In genomic region chr16:4936991-4937781, GRCh38 we compare ENCODE assay signal across 8 cellular contexts. TPM values are rescaled to one million over a fixed set of nuclear protein-coding genes. Genes with fewer than 3 reads are reported as not detected.
DNase-seq lines count a peak whose midpoint lies in the region; ATAC-seq and TF ChIP-seq lines count a peak whose summit lies in the region.

Gene PPL (minus strand): TSS chr16:4937148. CDS start chr16:4937045, 103 bp downstream.

- CTCF ChIA-PET in CD8-positive, alpha-beta T cell (lab: Charles Lee), result no interaction called here
- CTCF ChIA-PET in activated CD8-positive, alpha-beta T cell treated with anti-CD3 and anti-CD28 coated beads, Interleukin-2, amount 10 ng/mL, durations not matched to agents 7 days and 5 days (lab: Charles Lee), result no interaction called here

- TF ChIP-seq CTCF in CD8-positive, alpha-beta T cell (IDR thresholded peaks at IDR 0.05), result no peak
- no peak for TF ChIP-seq CTCF in heart left ventricle (IDR thresholded peaks at IDR 0.05)

- POLR2A ChIA-PET in CD8-positive, alpha-beta T cell (lab: Charles Lee), result no interaction called here
- POLR2A ChIA-PET in activated CD8-positive, alpha-beta T cell treated with anti-CD3 and anti-CD28 coated beads, Interleukin-2, amount 10 ng/mL, durations not matched to agents 7 days and 5 days (lab: Charles Lee), result no interaction called here

- DNase-seq in CD8-positive, alpha-beta T cell, result no peak
- DNase-seq in activated CD8-positive, alpha-beta T cell treated with anti-CD3 and anti-CD28 coated beads, Interleukin-2, amount 10 ng/mL, durations not matched to agents 7 days and 5 days, result no peak
- DNase-seq in heart left ventricle, result peak; percentile 61 to 82 (median 69)
- no peak for DNase-seq in posterior vena cava (ENCODE audit: low spot score)
- DNase-seq in HK-2 (ENCODE audit: unreplicated experiment), result no peak
- no peak for DNase-seq in stimulated activated CD4-positive, alpha-beta T cell treated with anti-CD3 and anti-CD28 coated beads, Interleukin-4, amount 100 ng/mL, for 1 hour
- no peak for DNase-seq in MG63

- H3K27ac ChIP-seq in CD8-positive, alpha-beta T cell (ENCODE audit: low read depth, low read length), result no peak within 1 kb of the TSS
- peak within 1 kb of the TSS; percentile 68 for H3K27ac ChIP-seq in HUES48 (ENCODE audit: low read depth, low read length)
- H3K27ac ChIP-seq in heart left ventricle, result peak within 1 kb of the TSS in 4 of 12 donors; percentile 24 to 61 (median 48)

- peaks cover 4% of the 10 kb centered on the region for H3K4me1 ChIP-seq in CD8-positive, alpha-beta T cell (ENCODE audit: insufficient read depth, low read length)
- H3K4me1 ChIP-seq in HUES48 (ENCODE audit: control insufficient read depth, insufficient read depth, low read length) (peaks cover 17% of the 10 kb centered on the region), heart left ventricle (peaks cover 0 to 29% (median 13%) of the 10 kb centered on the region in 12 donors)

- H3K36me3 ChIP-seq in CD8-positive, alpha-beta T cell (ENCODE audit: insufficient read depth, low read length), result no peaks in the 10 kb centered on the region
- H3K36me3 ChIP-seq in HUES48 (ENCODE audit: control insufficient read depth, insufficient read depth, low read length), result no peaks in the 10 kb centered on the region
- H3K36me3 ChIP-seq in heart left ventricle, result no peaks in the 10 kb centered on the region
- H3K36me3 ChIP-seq in MG63, result no peaks in the 10 kb centered on the region

- peaks cover 35% of the 10 kb centered on the region for H3K27me3 Mint-ChIP-seq in CD8-positive, alpha-beta T cell (ENCODE audit: low read depth)
- H3K27me3 Mint-ChIP-seq in activated CD8-positive, alpha-beta T cell treated with anti-CD3 and anti-CD28 coated beads, Interleukin-2, amount 10 ng/mL, durations not matched to agents 7 days and 5 days (ENCODE audit: low read depth), result peaks cover 25% of the 10 kb centered on the region

- peak within 1 kb of the TSS; percentile 58 for H3K4me3 Mint-ChIP-seq in CD8-positive, alpha-beta T cell
- peak within 1 kb of the TSS; percentile 52 for H3K4me3 Mint-ChIP-seq in activated CD8-positive, alpha-beta T cell treated with anti-CD3 and anti-CD28 coated beads, Interleukin-2, amount 10 ng/mL, durations not matched to agents 7 days and 5 days

- H3K9ac ChIP-seq in HUES48 (ENCODE audit: low read depth, low read length), result no peak within 1 kb of the TSS

- no peaks in the 10 kb centered on the region for H3K27me3 ChIP-seq in CD8-positive, alpha-beta T cell (ENCODE audit: insufficient read depth, low read length)
- H3K27me3 ChIP-seq in HUES48 (ENCODE audit: control insufficient read depth, insufficient read depth, low read length) (no peaks in the 10 kb centered on the region), heart left ventricle (peaks cover 0 to 40% (median 5%) of the 10 kb centered on the region in 9 donors), MG63 (no peaks in the 10 kb centered on the region)

- H3K9me3 ChIP-seq in CD8-positive, alpha-beta T cell (ENCODE audit: low read length), result no peaks in the 10 kb centered on the region
- H3K9me3 ChIP-seq in HUES48 (ENCODE audit: control insufficient read depth, insufficient read depth, low read length) (no peaks in the 10 kb centered on the region), heart left ventricle (no peaks in the 10 kb centered on the region), MG63 (no peaks in the 10 kb centered on the region)

- H3K36me3 Mint-ChIP-seq in CD8-positive, alpha-beta T cell, result no peaks in the 10 kb centered on the region
- H3K36me3 Mint-ChIP-seq in activated CD8-positive, alpha-beta T cell treated with anti-CD3 and anti-CD28 coated beads, Interleukin-2, amount 10 ng/mL, durations not matched to agents 7 days and 5 days (ENCODE audit: low read depth), result no peaks in the 10 kb centered on the region

- WGBS in heart left ventricle, 4 donors, result 9 to 74% (median 15%) methylated on average over 7 to 76 of the region's 76 CpGs

- no peaks in the 10 kb centered on the region for H3K9me3 Mint-ChIP-seq in CD8-positive, alpha-beta T cell
- H3K9me3 Mint-ChIP-seq in activated CD8-positive, alpha-beta T cell treated with anti-CD3 and anti-CD28 coated beads, Interleukin-2, amount 10 ng/mL, durations not matched to agents 7 days and 5 days (ENCODE audit: insufficient read depth), result no peaks in the 10 kb centered on the region

- no peak for ATAC-seq in CD8-positive, alpha-beta T cell
- peak; percentile 62 for ATAC-seq in activated CD8-positive, alpha-beta T cell treated with anti-CD3 and anti-CD28 coated beads, Interleukin-2, amount 10 ng/mL, durations not matched to agents 7 days and 5 days
- peak; percentile 23 to 66 (median 56) for ATAC-seq in heart left ventricle

- intact Hi-C loops in CD8-positive, alpha-beta T cell (cut with DNase I, micrococcal nuclease), result no loop called here
- intact Hi-C loops in heart left ventricle (cut with DNase I), result loop anchor here in 3 of 10 donors (5.0 kb wide), 3 partner anchors 45 to 85 kb away; no protein-coding TSS in a partner anchor
- intact Hi-C loops in posterior vena cava (cut with DNase I), result loop anchor here (5.0 to 10.0 kb wide), 2 partner anchors 82 to 90 kb away; partner anchors contain the start of genes GLYR1 (in 1 of the 2) and UBN1 (in 1 of the 2)

- TF ChIP-seq POLR2A in heart left ventricle (IDR thresholded peaks at IDR 0.05), result no peak

- H3K27ac Mint-ChIP-seq in CD8-positive, alpha-beta T cell, result no peak within 1 kb of the TSS
- H3K27ac Mint-ChIP-seq in activated CD8-positive, alpha-beta T cell treated with anti-CD3 and anti-CD28 coated beads, Interleukin-2, amount 10 ng/mL, durations not matched to agents 7 days and 5 days, result no peak within 1 kb of the TSS

- H3K4me1 Mint-ChIP-seq in CD8-positive, alpha-beta T cell (ENCODE audit: low read depth), result peaks cover 6% of the 10 kb centered on the region
- peaks cover 4% of the 10 kb centered on the region for H3K4me1 Mint-ChIP-seq in activated CD8-positive, alpha-beta T cell treated with anti-CD3 and anti-CD28 coated beads, Interleukin-2, amount 10 ng/mL, durations not matched to agents 7 days and 5 days (ENCODE audit: low read depth)

- H3K4me3 ChIP-seq in CD8-positive, alpha-beta T cell (ENCODE audit: low read depth, low read length), result no peak within 1 kb of the TSS
- peak within 1 kb of the TSS; percentile 96 for H3K4me3 ChIP-seq in HUES48 (ENCODE audit: low read depth, low read length)
- peak within 1 kb of the TSS; percentile 38 to 63 (median 52) for H3K4me3 ChIP-seq in heart left ventricle
- no peak within 1 kb of the TSS for H3K4me3 ChIP-seq in MG63

RNA-seq across cellular contexts. Expression of gene PPL, which starts in this region (rescaled TPM):
- total RNA-seq in CD8-positive, alpha-beta T cell, result not detected
- not detected for total RNA-seq in activated CD8-positive, alpha-beta T cell treated with anti-CD3 and anti-CD28 coated beads, Interleukin-2, amount 10 ng/mL, durations not matched to agents 7 days and 5 days
- total RNA-seq in heart left ventricle (10 to 100 TPM in 3 of 9 donors, 1 to 10 TPM in 6; 6.4 to 23.8 (median 8.3) TPM), posterior vena cava (10 to 100 TPM; 23.8 to 24.1 TPM)
- 1 to 10 TPM; 4.3 to 5.1 TPM for polyA plus RNA-seq in heart left ventricle
- 0.07 and 0.36 TPM in 2 replicates for total RNA-seq in MG63 (2014; rRNA removed; shearing (Covaris generic); ENCODE audit: low replicate concordance)

Comparison
In these comparisons a context has a peak if more than half of its experiments do, and no peak if none do; other contexts are left out.
1. Peak in ATAC-seq in activated CD8-positive, alpha-beta T cell treated with anti-CD3 and anti-CD28 coated beads, Interleukin-2, amount 10 ng/mL, durations not matched to agents 7 days and 5 days; RNA of the gene not detected or under 1 TPM.
2. DNase-seq: peak in heart left ventricle (5 of 5); none in CD8-positive, alpha-beta T cell (0 of 7), activated CD8-positive, alpha-beta T cell treated with anti-CD3 and anti-CD28 coated beads, Interleukin-2, amount 10 ng/mL, durations not matched to agents 7 days and 5 days (single experiment), posterior vena cava (single experiment), HK-2 (single experiment), stimulated activated CD4-positive, alpha-beta T cell treated with anti-CD3 and anti-CD28 coated beads, Interleukin-4, amount 100 ng/mL, for 1 hour (single experiment) and MG63 (single experiment).
3. H3K4me3 ChIP-seq: peak in HUES48 (single experiment) and heart left ventricle (12 of 12); none in CD8-positive, alpha-beta T cell (single experiment) and MG63 (single experiment).
4. intact Hi-C loops: an anchor here in posterior vena cava (5.0 to 10.0 kb wide); none called in CD8-positive, alpha-beta T cell.